ENCODE assay signal across 11 cellular contexts in genomic region chr11:69909561-69910518, GRCh38.
DNase-seq lines count a peak whose midpoint lies in the region; ATAC-seq and TF ChIP-seq lines count a peak whose summit lies in the region.
"Had no signal": no experiment of that assay in that cellular context is flagged by ENCODE, and none has a peak within 500 bp of the region (broad histone marks: within the 10 kb centered on the region; RNA-seq: fewer than 3 reads in every experiment).

No MANE protein-coding gene starts in this region.

- H3K27ac ChIP-seq in CD8-positive, alpha-beta T cell (ENCODE audit: low read depth, low read length), result no peak overlapping the region

- no peaks in the 10 kb centered on the region for H3K27me3 ChIP-seq in CD8-positive, alpha-beta T cell (ENCODE audit: insufficient read depth, low read length)

- H3K4me1 Mint-ChIP-seq in CD8-positive, alpha-beta T cell (ENCODE audit: low read depth), result no peaks in the 10 kb centered on the region
- peaks cover under 1% of the 10 kb centered on the region for H3K4me1 Mint-ChIP-seq in chondrocyte (ENCODE audit: low read depth)
- peaks cover 3% of the 10 kb centered on the region for H3K4me1 Mint-ChIP-seq in mesothelial cell of epicardium

- TF ChIP-seq EP300 in Ishikawa (IDR thresholded peaks at IDR 0.05; ENCODE audit: borderline replicate concordance), result no peak

- TF ChIP-seq CTCF in CD8-positive, alpha-beta T cell (IDR thresholded peaks at IDR 0.05), result peak; percentile 47
- TF ChIP-seq CTCF in chondrocyte (IDR thresholded peaks at IDR 0.05), result peak; percentile 88
- peak; percentile 72 for TF ChIP-seq CTCF in mesothelial cell of epicardium (IDR thresholded peaks at IDR 0.05; ENCODE audit: unreplicated experiment)

- H3K27me3 Mint-ChIP-seq in CD8-positive, alpha-beta T cell (ENCODE audit: low read depth), result peaks cover 27% of the 10 kb centered on the region
- H3K27me3 Mint-ChIP-seq in chondrocyte (ENCODE audit: low read depth), result peaks cover 14% of the 10 kb centered on the region
- H3K27me3 Mint-ChIP-seq in mesothelial cell of epicardium (ENCODE audit: low read depth), result peaks cover 4% of the 10 kb centered on the region

- H3K4me1 ChIP-seq in CD8-positive, alpha-beta T cell (ENCODE audit: insufficient read depth, low read length), result no peaks in the 10 kb centered on the region

- no peak overlapping the region for H3K27ac Mint-ChIP-seq in CD8-positive, alpha-beta T cell
- H3K27ac Mint-ChIP-seq in chondrocyte (ENCODE audit: unreplicated experiment) (no peak overlapping the region), mesothelial cell of epicardium (no peak overlapping the region)

- no peaks in the 10 kb centered on the region for H3K9me3 Mint-ChIP-seq in CD8-positive, alpha-beta T cell
- no peaks in the 10 kb centered on the region for H3K9me3 Mint-ChIP-seq in chondrocyte (ENCODE audit: low read depth)
- no peaks in the 10 kb centered on the region for H3K9me3 Mint-ChIP-seq in mesothelial cell of epicardium

- TF ChIP-seq RAD21 in Ishikawa (IDR thresholded peaks at IDR 0.05; ENCODE audit: low read depth), result peak; percentile 27; the same call in 1 of the 2 replicates

- POLR2A ChIA-PET in CD8-positive, alpha-beta T cell (lab: Charles Lee), result no interaction called here

- H3K4me3 Mint-ChIP-seq in CD8-positive, alpha-beta T cell, result no peak overlapping the region
- H3K4me3 Mint-ChIP-seq in chondrocyte (ENCODE audit: unreplicated experiment), result no peak overlapping the region
- no peak overlapping the region for H3K4me3 Mint-ChIP-seq in mesothelial cell of epicardium

- H3K36me3 Mint-ChIP-seq in CD8-positive, alpha-beta T cell, result no peaks in the 10 kb centered on the region
- H3K36me3 Mint-ChIP-seq in chondrocyte (ENCODE audit: low read depth) (no peaks in the 10 kb centered on the region), mesothelial cell of epicardium (no peaks in the 10 kb centered on the region)

- no peaks in the 10 kb centered on the region for H3K9me3 ChIP-seq in CD8-positive, alpha-beta T cell (ENCODE audit: low read length)

- H3K4me3 ChIP-seq in CD8-positive, alpha-beta T cell (ENCODE audit: low read depth, low read length), result no peak overlapping the region

- intact Hi-C loops in CD8-positive, alpha-beta T cell (cut with DNase I, micrococcal nuclease), result no loop called here

- ATAC-seq in CD8-positive, alpha-beta T cell, result no peak
- ATAC-seq in esophagus mucosa, result no peak
- ATAC-seq in GM18520 (IDR thresholded peaks at IDR 0.05; ENCODE audit: unreplicated experiment), result no peak
- ATAC-seq: right cardiac atrium had no signal

- CTCF ChIA-PET in CD8-positive, alpha-beta T cell (lab: Charles Lee), result interaction anchor here (0.6 to 2.5 kb wide), 5 partner anchors 9 to 290 kb away, joined by 3 to 9 read pairs (median 4); no protein-coding TSS in a partner anchor

- H3K36me3 ChIP-seq in CD8-positive, alpha-beta T cell (ENCODE audit: insufficient read depth, low read length), result no peaks in the 10 kb centered on the region

- DNase-seq in CD8-positive, alpha-beta T cell, result peak in 2 of 7 experiments; percentile 16 to 18
- DNase-seq in chondrocyte (ENCODE audit: low spot score) (peak; percentile 84), mesothelial cell of epicardium (ENCODE audit: low spot score in 2 of 2, unreplicated experiment in 2 of 2) (no peak), NCI-H1048 (lab: John Stamatoyannopoulos, UW) (no peak), T1000 (lab: John Stamatoyannopoulos, UW) (no peak)
- DNase-seq: activated CD4-positive, alpha-beta T cell treated with anti-CD3 and anti-CD28 coated beads, Interleukin-2, amount 50 U/mL, for 1 hour; KBM-7 had no signal

TF ChIP-seq in Ishikawa, 13 proteins besides CTCF, POLR2A, EP300 and RAD21:
- TF ChIP-seq USF1 (IDR thresholded peaks at IDR 0.05) (no peak), ZBTB7A (IDR thresholded peaks at IDR 0.05; ENCODE audit: low read depth) (0 out of 2 replicates have a peak, but pooled peaks have one; percentile 46)
